ENCODE assay signal across 14 cellular contexts in the genomic region with DNA sequence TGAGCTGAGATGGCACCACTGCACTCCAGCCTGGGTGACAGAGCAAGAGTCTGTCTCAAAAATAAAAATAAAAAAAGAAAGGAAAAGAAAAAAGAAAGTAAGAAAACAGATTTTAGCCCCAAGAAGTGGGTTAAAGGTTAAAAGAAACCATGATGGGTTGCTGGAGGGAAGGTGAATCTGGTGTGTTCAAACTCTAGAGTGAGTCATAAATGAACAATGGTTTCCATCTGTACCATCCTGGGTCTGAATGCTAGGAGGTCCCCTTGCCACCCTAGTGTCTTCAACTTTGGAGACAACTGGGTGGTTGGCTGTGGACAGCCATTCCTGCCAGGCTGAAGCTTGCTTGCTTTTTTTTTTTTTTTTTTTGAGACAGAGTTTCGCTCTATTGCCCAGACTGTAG. TPM values are rescaled to one million over a fixed set of nuclear protein-coding genes. Genes with fewer than 3 reads are reported as not detected.
DNase-seq lines count a peak whose midpoint lies in the region; ATAC-seq and TF ChIP-seq lines count a peak whose summit lies in the region.
"Had no signal": no experiment of that assay in that cellular context is flagged by ENCODE, and none has a peak within 500 bp of the region (broad histone marks: within the 10 kb centered on the region; RNA-seq: fewer than 3 reads in every experiment).

No MANE protein-coding gene starts in this region.

- H3K36me3 Mint-ChIP-seq in activated naive CD4-positive, alpha-beta T cell treated with anti-CD3 and anti-CD28 coated beads for 36 hours (ENCODE audit: low read depth), result peaks cover 31% of the 10 kb centered on the region
- H3K36me3 Mint-ChIP-seq in activated CD4-positive, alpha-beta memory T cell treated with anti-CD3 and anti-CD28 coated beads for 36 hours, result peaks cover 37% of the 10 kb centered on the region
- peaks cover 61% of the 10 kb centered on the region for H3K36me3 Mint-ChIP-seq in nephron progenitor cell (ENCODE audit: low read depth)

- DNase-seq in activated naive CD4-positive, alpha-beta T cell treated with anti-CD3 and anti-CD28 coated beads for 36 hours, result peak; percentile 45
- DNase-seq in activated naive CD4-positive, alpha-beta T cell treated with Interleukin-2 at 50 U/mL for 16 hours, result no peak
- DNase-seq in HCT116 (ENCODE audit: low read depth, low spot score) (no peak), nephron progenitor cell (no peak), NCI-H2107 treated with DMSO at 0.1 percent for 48 hours (lab: John Stamatoyannopoulos, UW; ENCODE audit: unreplicated experiment) (no peak), gastrocnemius medialis (no peak), HEK293T (ENCODE audit: extremely low spot score) (no peak)
- peak; percentile 41 for DNase-seq in activated CD4-positive, alpha-beta memory T cell treated with anti-CD3 and anti-CD28 coated beads for 36 hours
- DNase-seq: EL, NCI-H1048, right cardiac atrium had no signal

- POLR2A ChIA-PET in HCT116 (lab: Charles Lee) (interaction anchor here (0.6 to 1.5 kb wide), 2 partner anchors 32 to 44 kb away, joined by 3 to 5 read pairs; no protein-coding TSS in a partner anchor), HEK293T (lab: Yijun Ruan, JAX) (interaction anchor here (0.8 to 1.6 kb wide), 8 partner anchors 11 to 223 kb away, joined by 3 to 15 read pairs (median 4); a partner anchor contains a TSS)
- POLR2A ChIA-PET in activated CD4-positive, alpha-beta memory T cell treated with anti-CD3 and anti-CD28 coated beads for 36 hours (lab: Charles Lee), result interaction anchor here (0.6 to 1.4 kb wide), 4 partner anchors 18 to 1491 kb away, joined by 3 to 4 read pairs (median 4); a partner anchor contains a TSS

- CTCF ChIA-PET in activated naive CD4-positive, alpha-beta T cell treated with anti-CD3 and anti-CD28 coated beads for 36 hours (lab: Charles Lee), result interaction anchor here (0.6 to 3.1 kb wide), 14 partner anchors 11 to 306 kb away, joined by 3 to 25 read pairs (median 4); a partner anchor contains a TSS
- CTCF ChIA-PET in HCT116 (lab: Charles Lee), result interaction anchor here (0.8 to 1.8 kb wide), 2 partner anchors 11 to 44 kb away, joined by 7 to 13 read pairs; a partner anchor contains a TSS
- CTCF ChIA-PET in activated CD4-positive, alpha-beta memory T cell treated with anti-CD3 and anti-CD28 coated beads for 36 hours (lab: Charles Lee), result interaction anchor here (0.6 to 3.2 kb wide), 10 partner anchors 11 to 392 kb away, joined by 3 to 26 read pairs (median 6); a partner anchor contains a TSS
- CTCF ChIA-PET in HEK293T (lab: Yijun Ruan, JAX), result interaction anchor here (1.1 to 2.6 kb wide), 4 partner anchors 10 to 302 kb away, joined by 3 to 10 read pairs (median 4); a partner anchor contains a TSS

- H3K9ac ChIP-seq in HCT116 (ENCODE audit: low read length), result peak overlapping the region; percentile 57

- no peaks in the 10 kb centered on the region for H3K9me2 ChIP-seq in HCT116 (ENCODE audit: insufficient read depth)

- peaks cover 14% of the 10 kb centered on the region; the same call in 1 of the 2 replicates for H4K20me1 ChIP-seq in HCT116 (ENCODE audit: insufficient read depth)

- in situ Hi-C loops in gastrocnemius medialis (cut with MboI; ENCODE audit: low sequenced_read_pairs in 4 of 4), result loop anchor here in 2 of 4 donors (5.0 to 10.0 kb wide), 2 partner anchors 43 to 65 kb away; a partner anchor contains a TSS

- peak overlapping the region; percentile 96 for H3K4me3 Mint-ChIP-seq in activated naive CD4-positive, alpha-beta T cell treated with anti-CD3 and anti-CD28 coated beads for 36 hours
- peak overlapping the region; percentile 98 for H3K4me3 Mint-ChIP-seq in activated CD4-positive, alpha-beta memory T cell treated with anti-CD3 and anti-CD28 coated beads for 36 hours
- peak overlapping the region; percentile 98 for H3K4me3 Mint-ChIP-seq in nephron progenitor cell

- H3K27me3 Mint-ChIP-seq in activated naive CD4-positive, alpha-beta T cell treated with anti-CD3 and anti-CD28 coated beads for 36 hours (ENCODE audit: low read depth), result no peaks in the 10 kb centered on the region
- no peaks in the 10 kb centered on the region for H3K27me3 Mint-ChIP-seq in activated CD4-positive, alpha-beta memory T cell treated with anti-CD3 and anti-CD28 coated beads for 36 hours
- peaks cover 3% of the 10 kb centered on the region for H3K27me3 Mint-ChIP-seq in nephron progenitor cell (ENCODE audit: low read depth, poor library complexity)

- H3K9me3 ChIP-seq in HCT116 (ENCODE audit: control insufficient read depth in 1 of 2, insufficient read depth in 1 of 2, low read depth in 1 of 2, low read length in 2 of 2), result no peaks in the 10 kb centered on the region
- no peaks in the 10 kb centered on the region for H3K9me3 ChIP-seq in gastrocnemius medialis
- H3K9me3 ChIP-seq: neutrophil, vagina had no signal

- H3K4me1 ChIP-seq in HCT116 (ENCODE audit: control insufficient read depth in 1 of 2, insufficient read depth in 2 of 2, low read length in 2 of 2) (peaks cover 16 to 30% of the 10 kb centered on the region in 2 experiments), gastrocnemius medialis (peaks cover 15 to 19% of the 10 kb centered on the region in 2 donors)

- TF ChIP-seq POLR2A in HCT116 (IDR thresholded peaks at IDR 0.05; ENCODE audit: borderline replicate concordance, extremely low read depth, insufficient read depth, insufficient read length) (no peak), gastrocnemius medialis (IDR thresholded peaks at IDR 0.05) (no peak)

- no TSS peak for BruUV-seq in HCT116 (replicated peaks; lab: Mats Ljungman, UMichigan)

- RAD21 ChIA-PET in HCT116 (lab: Charles Lee; ENCODE audit: low non-redundant PET in 1 of 2, low total read pairs in 2 of 2, uncharacterized antibody in 2 of 2, unreplicated experiment in 2 of 2), result interaction anchor here in 1 of 2 experiments (1.6 to 1.7 kb wide), 2 partner anchors 44 to 302 kb away, joined by 3 read pairs; no protein-coding TSS in a partner anchor

- peaks cover 23% of the 10 kb centered on the region for H3K79me2 ChIP-seq in HCT116 (ENCODE audit: insufficient read depth, low read length)

- no peaks in the 10 kb centered on the region for H3K9me3 Mint-ChIP-seq in activated naive CD4-positive, alpha-beta T cell treated with anti-CD3 and anti-CD28 coated beads for 36 hours
- no peaks in the 10 kb centered on the region for H3K9me3 Mint-ChIP-seq in activated CD4-positive, alpha-beta memory T cell treated with anti-CD3 and anti-CD28 coated beads for 36 hours
- no peaks in the 10 kb centered on the region for H3K9me3 Mint-ChIP-seq in nephron progenitor cell

- H3K4me2 ChIP-seq in HCT116 (ENCODE audit: low read length), result peak overlapping the region; percentile 81

- no peak overlapping the region for H2AFZ ChIP-seq in HCT116 (ENCODE audit: low read depth, low read length, poor library complexity, severe bottlenecking)

- intact Hi-C loops in activated naive CD4-positive, alpha-beta T cell treated with anti-CD3 and anti-CD28 coated beads for 36 hours (cut with micrococcal nuclease), result loop anchor here (2.0 kb wide), 2 partner anchors 409 to 429 kb away; a partner anchor contains a TSS
- intact Hi-C loops in HCT116 (cut with micrococcal nuclease) (loop anchor here (2.0 to 5.0 kb wide), 2 partner anchors 108 to 223 kb away; a partner anchor contains a TSS), gastrocnemius medialis (cut with DNase I; ENCODE audit: low total_unique reads) (no loop called here)
- intact Hi-C loops in activated CD4-positive, alpha-beta memory T cell treated with anti-CD3 and anti-CD28 coated beads for 36 hours (cut with micrococcal nuclease), result loop anchor here (2.0 to 10.0 kb wide), 5 partner anchors 19 to 595 kb away; a partner anchor contains a TSS

- H3K4me1 Mint-ChIP-seq in activated naive CD4-positive, alpha-beta T cell treated with anti-CD3 and anti-CD28 coated beads for 36 hours (ENCODE audit: low read depth), result peaks cover 45% of the 10 kb centered on the region
- H3K4me1 Mint-ChIP-seq in activated CD4-positive, alpha-beta memory T cell treated with anti-CD3 and anti-CD28 coated beads for 36 hours (ENCODE audit: low read depth), result peaks cover 34% of the 10 kb centered on the region
- peaks cover 73% of the 10 kb centered on the region for H3K4me1 Mint-ChIP-seq in nephron progenitor cell

- TF ChIP-seq RAD21 in HCT116 (IDR thresholded peaks at IDR 0.05; ENCODE audit: low read depth), result no peak

- H3K36me3 ChIP-seq in HCT116 (ENCODE audit: control insufficient read depth in 1 of 2, insufficient read depth in 2 of 2, low read length in 2 of 2) (peaks cover 14 to 26% of the 10 kb centered on the region in 2 experiments; a peak in 3 of 4 replicates), gastrocnemius medialis (peaks cover 0 to 41% of the 10 kb centered on the region in 2 donors)

- peak overlapping the region in 1 of 2 experiments; percentile 99; a peak in 1 of 4 replicates for H3K4me3 ChIP-seq in HCT116 (replicated peaks in 1 of 2; ENCODE audit: low read depth in 1 of 2, low read length in 2 of 2)
- no peak overlapping the region for H3K4me3 ChIP-seq in gastrocnemius medialis
- H3K4me3 ChIP-seq: vagina had no signal

- H3K27ac Mint-ChIP-seq in activated naive CD4-positive, alpha-beta T cell treated with anti-CD3 and anti-CD28 coated beads for 36 hours, result peak overlapping the region; percentile 98
- peak overlapping the region; percentile 98 for H3K27ac Mint-ChIP-seq in activated CD4-positive, alpha-beta memory T cell treated with anti-CD3 and anti-CD28 coated beads for 36 hours
- H3K27ac Mint-ChIP-seq in nephron progenitor cell, result no peak overlapping the region

- TF ChIP-seq CTCF in HCT116 (IDR thresholded peaks at IDR 0.05 in 2 of 3, conservative IDR thresholded peaks at IDR 0.05 in 1 of 3; ENCODE audit: borderline replicate concordance in 1 of 3, insufficient read depth in 1 of 3, low read depth in 2 of 3, low read length in 2 of 3) (no peak), nephron progenitor cell (IDR thresholded peaks at IDR 0.05) (no peak), gastrocnemius medialis (IDR thresholded peaks at IDR 0.05 in 4 of 5, conservative IDR thresholded peaks at IDR 0.05 in 1 of 5) (no peak)

- H3K27ac ChIP-seq in HCT116 (ENCODE audit: low read depth, low read length) (peak overlapping the region; percentile 90), gastrocnemius medialis (no peak overlapping the region)

- H3K27me3 ChIP-seq in HCT116 (ENCODE audit: insufficient read depth, low read length) (no peaks in the 10 kb centered on the region), gastrocnemius medialis (no peaks in the 10 kb centered on the region)
- H3K27me3 ChIP-seq: neutrophil, vagina had no signal

- ATAC-seq in HCT116 (no peak), gastrocnemius medialis (no peak)
- ATAC-seq: left lobe of liver, right cardiac atrium had no signal

RNA-seq across cellular contexts. Expression of a gene that starts 1.6 kb away (rescaled TPM):
- total RNA-seq in activated naive CD4-positive, alpha-beta T cell treated with anti-CD3 and anti-CD28 coated beads for 36 hours, result 10 to 100 TPM; 31.0 to 37.3 TPM
- total RNA-seq in HCT116 (2021; ENCODE audit: unreplicated experiment) (70.2 TPM), gastrocnemius medialis (1,000 to 10,000 TPM in 2 of 4 donors, 100 to 1,000 TPM in 2; 618 to 1,648 (median 1,209) TPM)
- polyA plus RNA-seq in HCT116 (2012), result 1,152 and 1,325 TPM in 2 replicates
- total RNA-seq in activated CD4-positive, alpha-beta memory T cell treated with anti-CD3 and anti-CD28 coated beads for 36 hours, result 10 to 100 TPM; 28.1 to 40.7 TPM

RNA-seq across cellular contexts. Expression of a gene that starts 19.3 kb away (rescaled TPM):
- total RNA-seq in activated naive CD4-positive, alpha-beta T cell treated with anti-CD3 and anti-CD28 coated beads for 36 hours, result 1 to 10 TPM; 7.5 to 8.2 TPM
- total RNA-seq in HCT116 (2021; ENCODE audit: unreplicated experiment), result 8.5 TPM
- polyA plus RNA-seq in HCT116 (2012), result 3.2 and 4.8 TPM in 2 replicates
- 10 to 100 TPM; 14.4 to 15.1 TPM for total RNA-seq in activated CD4-positive, alpha-beta memory T cell treated with anti-CD3 and anti-CD28 coated beads for 36 hours
- total RNA-seq in gastrocnemius medialis, result 1 to 10 TPM; 4.0 to 6.3 (median 5.6) TPM

RNA-seq across cellular contexts. Expression of a gene that starts 39.8 kb away (rescaled TPM):
- total RNA-seq in activated naive CD4-positive, alpha-beta T cell treated with anti-CD3 and anti-CD28 coated beads for 36 hours, result 1 to 10 TPM; 1.0 to 1.9 TPM
- 39.7 TPM for total RNA-seq in HCT116 (2021; ENCODE audit: unreplicated experiment)
- 31.7 and 32.9 TPM in 2 replicates for polyA plus RNA-seq in HCT116 (2012)
- under 1 TPM; 0.82 to 0.86 TPM for total RNA-seq in activated CD4-positive, alpha-beta memory T cell treated with anti-CD3 and anti-CD28 coated beads for 36 hours
- 1 to 10 TPM in 3 of 4 donors, under 1 TPM in 1; 0.15 to 2.1 (median 1.1) TPM for total RNA-seq in gastrocnemius medialis

RNA-seq across cellular contexts. Expression of a gene that starts 43.1 kb away (rescaled TPM):
- 1 to 10 TPM; 1.7 to 2.2 TPM for total RNA-seq in activated naive CD4-positive, alpha-beta T cell treated with anti-CD3 and anti-CD28 coated beads for 36 hours
- 18.0 TPM for total RNA-seq in HCT116 (2021; ENCODE audit: unreplicated experiment)
- 12.4 and 13.3 TPM in 2 replicates for polyA plus RNA-seq in HCT116 (2012)
- 1 to 10 TPM; 2.4 to 2.7 TPM for total RNA-seq in activated CD4-positive, alpha-beta memory T cell treated with anti-CD3 and anti-CD28 coated beads for 36 hours
- 10 to 100 TPM; 10.1 to 28.1 (median 18.9) TPM for total RNA-seq in gastrocnemius medialis

Comparison
In these comparisons a context has a peak if more than half of its experiments do, and no peak if none do; other contexts are left out.
1. DNase-seq: peak in activated naive CD4-positive, alpha-beta T cell treated with anti-CD3 and anti-CD28 coated beads for 36 hours (single experiment) and activated CD4-positive, alpha-beta memory T cell treated with anti-CD3 and anti-CD28 coated beads for 36 hours (single experiment); none in activated naive CD4-positive, alpha-beta T cell treated with Interleukin-2 at 50 U/mL for 16 hours (single experiment), HCT116 (single experiment), nephron progenitor cell (single experiment), NCI-H2107 treated with DMSO at 0.1 percent for 48 hours (single experiment), gastrocnemius medialis (0 of 2) and HEK293T (single experiment).
2. RNA of a gene that starts 39.8 kb away (total RNA-seq): 39.7 TPM in HCT116 (single experiment); 1.0 to 1.9 TPM in activated naive CD4-positive, alpha-beta T cell treated with anti-CD3 and anti-CD28 coated beads for 36 hours, 0.15 to 2.1 TPM in gastrocnemius medialis and 0.82 to 0.86 TPM in activated CD4-positive, alpha-beta memory T cell treated with anti-CD3 and anti-CD28 coated beads for 36 hours; every median in the first group is over 10 times any median in the second.
3. Peak in every context shown above with its lines, with median percentiles within 50 percentile points of each other: H3K4me3 Mint-ChIP-seq.